ENCODE assay signal across 28 cellular contexts in the genomic region with DNA sequence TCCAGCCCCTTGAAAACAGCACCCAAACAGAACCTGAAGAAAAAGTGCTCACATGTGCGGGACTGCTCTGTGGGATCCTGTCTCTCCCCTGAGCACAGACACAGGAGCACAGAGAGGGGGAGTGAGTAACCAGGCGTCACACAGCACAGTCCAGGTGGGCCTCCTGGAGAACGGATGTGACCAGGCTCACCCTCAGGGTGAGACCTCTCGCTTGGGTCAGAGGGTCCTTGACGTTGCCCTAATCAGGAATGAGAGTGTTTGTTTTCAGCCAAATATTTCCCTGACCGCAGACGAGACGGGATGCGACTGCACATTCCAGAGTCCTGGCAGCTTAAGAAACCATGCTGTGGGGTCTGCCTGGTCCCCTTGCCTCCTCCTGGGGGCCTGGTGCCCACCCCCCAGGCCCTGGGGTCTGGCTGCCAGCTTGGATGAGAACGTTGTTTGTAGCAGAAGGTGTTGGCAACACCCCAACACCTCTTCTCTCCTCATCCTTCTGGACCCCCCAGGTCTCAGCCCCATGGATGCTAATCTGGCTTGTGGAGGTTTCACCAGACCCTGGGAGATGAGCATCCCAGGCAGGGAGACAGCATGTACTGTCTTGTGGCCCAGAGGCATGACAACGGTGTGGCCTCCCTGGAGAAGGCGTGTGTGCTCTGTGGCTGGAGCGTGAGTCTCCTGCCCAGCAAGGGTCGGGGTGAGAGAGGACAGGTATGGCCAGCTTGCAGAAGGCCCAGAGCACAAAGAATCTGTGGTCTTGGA. TPM values are rescaled to one million over a fixed set of nuclear protein-coding genes. Genes with fewer than 3 reads are reported as not detected.
DNase-seq lines count a peak whose midpoint lies in the region; ATAC-seq, FAIRE-seq and TF ChIP-seq lines count a peak whose summit lies in the region.
"Had no signal": no experiment of that assay in that cellular context is flagged by ENCODE, and none has a peak within 500 bp of the region (broad histone marks: within the 10 kb centered on the region; RNA-seq: fewer than 3 reads in every experiment).

No MANE protein-coding gene starts in this region.

- H3K4me1 ChIP-seq in K562 (replicated peaks in 1 of 2; ENCODE audit: control insufficient read depth in 2 of 2, insufficient read depth in 2 of 2, low read length in 2 of 2) (peaks cover 0 to 5% of the 10 kb centered on the region in 2 experiments; a peak in 2 of 5 replicates), neural progenitor cell (peaks cover 5% of the 10 kb centered on the region), small intestine (ENCODE audit: control insufficient read depth in 2 of 2, insufficient read depth in 1 of 2, low read depth in 1 of 2, low read length in 1 of 2) (peaks cover 4 to 12% of the 10 kb centered on the region in 2 donors)
- H3K4me1 ChIP-seq: parathyroid adenoma had no signal

- H3K9ac ChIP-seq in K562 (ENCODE audit: insufficient read depth in 1 of 2, low read depth in 2 of 2, low read length in 2 of 2) (peak overlapping the region in 1 of 2 experiments; percentile 34; a peak in 2 of 4 replicates), neural progenitor cell (no peak overlapping the region)
- H3K9ac ChIP-seq: GM23248, parathyroid adenoma had no signal

- peak overlapping the region; percentile 50 for H3K27ac Mint-ChIP-seq in stimulated activated effector memory CD8-positive, alpha-beta T cell treated with anti-CD3 and anti-CD28 coated beads, Interleukin-12 subunit alpha, Interleukin-12 subunit beta, amount 100 ng/mL, for 72 hours
- H3K27ac Mint-ChIP-seq in neural progenitor cell, result no peak overlapping the region
- no peak overlapping the region for H3K27ac Mint-ChIP-seq in T-helper 2 cell treated with Interferon-gamma antibody and Interleukin-4, amounts not matched to agents 5 μg/mL and 100 μg/mL, for 36 hours
- H3K27ac Mint-ChIP-seq: activated naive CD4-positive, alpha-beta T cell treated with anti-CD3 and anti-CD28 coated beads for 36 hours; activated T-cell treated with anti-CD3 and anti-CD28 coated beads, Interleukin-2, amount 50 U/mL, for 24 hours; naive thymus-derived CD8-positive, alpha-beta T cell; T-helper 17 cell; type B pancreatic cell had no signal

- peaks cover 6% of the 10 kb centered on the region for H3K4me1 Mint-ChIP-seq in stimulated activated effector memory CD8-positive, alpha-beta T cell treated with anti-CD3 and anti-CD28 coated beads, Interleukin-12 subunit alpha, Interleukin-12 subunit beta, amount 100 ng/mL, for 72 hours
- peaks cover 22% of the 10 kb centered on the region for H3K4me1 Mint-ChIP-seq in neural progenitor cell
- H3K4me1 Mint-ChIP-seq in T-helper 2 cell treated with Interferon-gamma antibody and Interleukin-4, amounts not matched to agents 5 μg/mL and 100 μg/mL, for 36 hours (ENCODE audit: low read depth), result no peaks in the 10 kb centered on the region
- H3K4me1 Mint-ChIP-seq: central memory CD8-positive, alpha-beta T cell had no signal

- no peak for TF ChIP-seq POLR2A in K562 (conservative IDR thresholded peaks at IDR 0.05)

- 49% methylated on average over 14 of the region's 14 CpGs for WGBS in K562 (ENCODE audit: insufficient coverage, low coverage, missing lambda C conversion rate)
- WGBS in small intestine, 3 donors, result 75 to 88% (median 85%) methylated on average over 14 of the region's 14 CpGs

- BruUV-seq in K562 (replicated peaks; lab: Mats Ljungman, UMichigan), result no TSS peak

- H3F3A ChIP-seq in neural progenitor cell (ENCODE audit: low read depth), result peaks cover 11% of the 10 kb centered on the region

- no peaks in the 10 kb centered on the region for H4K20me1 ChIP-seq in K562 (replicated peaks; ENCODE audit: control insufficient read depth, insufficient read depth, low read length)
- no peaks in the 10 kb centered on the region for H4K20me1 ChIP-seq in neural progenitor cell (ENCODE audit: low read depth)

- H3K36me3 ChIP-seq in K562 (ENCODE audit: control insufficient read depth, insufficient read depth, low read length) (no peaks in the 10 kb centered on the region), neural progenitor cell (no peaks in the 10 kb centered on the region), small intestine (ENCODE audit: control insufficient read depth in 2 of 2, insufficient read depth in 2 of 2, low read length in 2 of 2) (no peaks in the 10 kb centered on the region)
- H3K36me3 ChIP-seq: heart right ventricle, sigmoid colon had no signal

- no peak for TF ChIP-seq RAD21 in K562 (CRISPR knock-in tag; conservative IDR thresholded peaks at IDR 0.05 in 1 of 2, IDR thresholded peaks at IDR 0.05 in 1 of 2)

- H3K27me3 ChIP-seq in K562 (ENCODE audit: control insufficient read depth in 2 of 2, insufficient read depth in 2 of 2, low read length in 2 of 2) (no peaks in the 10 kb centered on the region), neural progenitor cell (no peaks in the 10 kb centered on the region), small intestine (ENCODE audit: control insufficient read depth in 2 of 2, insufficient read depth in 2 of 2, low read length in 2 of 2) (no peaks in the 10 kb centered on the region)
- H3K27me3 ChIP-seq: sigmoid colon had no signal

- FAIRE-seq in K562 (lab: Jason Lieb, UNC), result no peak
- no peak for FAIRE-seq in small intestine (lab: Jason Lieb, UNC)
- FAIRE-seq: RCC 7860 had no signal

- H2AFZ ChIP-seq in K562 (ENCODE audit: low read depth, low read length) (no peak overlapping the region), neural progenitor cell (replicated peaks) (no peak overlapping the region)
- H2AFZ ChIP-seq: GM23248, parathyroid adenoma had no signal

- intact Hi-C loops in K562 (cut with micrococcal nuclease), result no loop called here

- no peak overlapping the region for H3K4me3 Mint-ChIP-seq in stimulated activated effector memory CD8-positive, alpha-beta T cell treated with anti-CD3 and anti-CD28 coated beads, Interleukin-12 subunit alpha, Interleukin-12 subunit beta, amount 100 ng/mL, for 72 hours
- no peak overlapping the region for H3K4me3 Mint-ChIP-seq in neural progenitor cell
- no peak overlapping the region for H3K4me3 Mint-ChIP-seq in T-helper 2 cell treated with Interferon-gamma antibody and Interleukin-4, amounts not matched to agents 5 μg/mL and 100 μg/mL, for 36 hours
- H3K4me3 Mint-ChIP-seq: activated naive CD4-positive, alpha-beta T cell treated with anti-CD3 and anti-CD28 coated beads for 36 hours; activated T-cell treated with anti-CD3 and anti-CD28 coated beads, Interleukin-2, amount 50 U/mL, for 24 hours; central memory CD8-positive, alpha-beta T cell; naive thymus-derived CD8-positive, alpha-beta T cell; T-helper 17 cell; type B pancreatic cell had no signal

- no peaks in the 10 kb centered on the region for H3K79me2 ChIP-seq in K562 (ENCODE audit: control insufficient read depth, insufficient read depth, low read length)
- H3K79me2 ChIP-seq in neural progenitor cell (ENCODE audit: low read depth), result no peaks in the 10 kb centered on the region
- H3K79me2 ChIP-seq: parathyroid adenoma had no signal

- peaks cover 9% of the 10 kb centered on the region for H3K27me3 Mint-ChIP-seq in neural progenitor cell (ENCODE audit: insufficient read depth, low read depth)
- H3K27me3 Mint-ChIP-seq in T-helper 2 cell treated with Interferon-gamma antibody and Interleukin-4, amounts not matched to agents 5 μg/mL and 100 μg/mL, for 36 hours (ENCODE audit: low read depth), result peaks cover 2% of the 10 kb centered on the region
- H3K27me3 Mint-ChIP-seq: activated T-cell treated with anti-CD3 and anti-CD28 coated beads, Interleukin-2, amount 50 U/mL, for 24 hours; central memory CD8-positive, alpha-beta T cell had no signal

- TF ChIP-seq CTCF in K562 (IDR thresholded peaks at IDR 0.05 in 2 of 3, conservative IDR thresholded peaks at IDR 0.05 in 1 of 3; ENCODE audit: insufficient read depth in 2 of 3, low read depth in 1 of 3, low read length in 3 of 3) (no peak), neural progenitor cell (IDR thresholded peaks at IDR 0.05) (no peak)

- no peak overlapping the region for H3K4me3 ChIP-seq in K562
- H3K4me3 ChIP-seq in neural progenitor cell, result no peak overlapping the region
- H3K4me3 ChIP-seq in small intestine (ENCODE audit: low read depth in 1 of 2, low read length in 2 of 2), result no peak overlapping the region
- H3K4me3 ChIP-seq: GM23248, heart right ventricle, sigmoid colon had no signal

- H3K36me3 Mint-ChIP-seq in stimulated activated effector memory CD8-positive, alpha-beta T cell treated with anti-CD3 and anti-CD28 coated beads, Interleukin-12 subunit alpha, Interleukin-12 subunit beta, amount 100 ng/mL, for 72 hours, result no peaks in the 10 kb centered on the region
- no peaks in the 10 kb centered on the region for H3K36me3 Mint-ChIP-seq in neural progenitor cell
- H3K36me3 Mint-ChIP-seq in T-helper 2 cell treated with Interferon-gamma antibody and Interleukin-4, amounts not matched to agents 5 μg/mL and 100 μg/mL, for 36 hours (ENCODE audit: low read depth), result no peaks in the 10 kb centered on the region
- H3K36me3 Mint-ChIP-seq: naive thymus-derived CD8-positive, alpha-beta T cell; type B pancreatic cell had no signal

- no peak for TF ChIP-seq EP300 in K562 (IDR thresholded peaks at IDR 0.05; ENCODE audit: low read length)

- ATAC-seq in K562 (peak; percentile 22; the same call in 1 of the 3 replicates), HG03439 (IDR thresholded peaks at IDR 0.05; ENCODE audit: unreplicated experiment) (no peak)
- no peak for ATAC-seq in stimulated activated effector memory CD8-positive, alpha-beta T cell treated with anti-CD3 and anti-CD28 coated beads, Interleukin-12 subunit alpha, Interleukin-12 subunit beta, amount 100 ng/mL, for 72 hours
- ATAC-seq: heart right ventricle; naive thymus-derived CD8-positive, alpha-beta T cell; T-helper 17 cell had no signal

- H3K27ac ChIP-seq in K562 (ENCODE audit: extremely low read depth, low read depth, low read length) (no peak overlapping the region), neural progenitor cell (no peak overlapping the region), small intestine (ENCODE audit: low read depth in 1 of 2, low read length in 1 of 2) (no peak overlapping the region)
- H3K27ac ChIP-seq: GM23248, heart right ventricle, parathyroid adenoma, sigmoid colon had no signal

- H3K9me3 ChIP-seq in K562 (replicated peaks; ENCODE audit: control insufficient read depth, insufficient read depth, low read depth, low read length) (no peaks in the 10 kb centered on the region), neural progenitor cell (ENCODE audit: low read depth) (no peaks in the 10 kb centered on the region), small intestine (ENCODE audit: control insufficient read depth, low read depth) (no peaks in the 10 kb centered on the region)
- H3K9me3 ChIP-seq: heart right ventricle, sigmoid colon had no signal

- H3K9me3 Mint-ChIP-seq in stimulated activated effector memory CD8-positive, alpha-beta T cell treated with anti-CD3 and anti-CD28 coated beads, Interleukin-12 subunit alpha, Interleukin-12 subunit beta, amount 100 ng/mL, for 72 hours, result no peaks in the 10 kb centered on the region
- peaks cover 2% of the 10 kb centered on the region for H3K9me3 Mint-ChIP-seq in neural progenitor cell
- H3K9me3 Mint-ChIP-seq in T-helper 2 cell treated with Interferon-gamma antibody and Interleukin-4, amounts not matched to agents 5 μg/mL and 100 μg/mL, for 36 hours, result no peaks in the 10 kb centered on the region
- H3K9me3 Mint-ChIP-seq: activated naive CD4-positive, alpha-beta T cell treated with anti-CD3 and anti-CD28 coated beads for 36 hours; activated T-cell treated with anti-CD3 and anti-CD28 coated beads, Interleukin-2, amount 50 U/mL, for 24 hours; central memory CD8-positive, alpha-beta T cell; naive thymus-derived CD8-positive, alpha-beta T cell; type B pancreatic cell had no signal

- DNase-seq in M059J (ENCODE audit: low read depth) (peak; percentile 21), K562 (ENCODE audit: extremely low read depth in 1 of 4, low spot score in 3 of 4) (no peak), iris pigment epithelial cell (ENCODE audit: low read depth) (peak; percentile 69), neural progenitor cell (ENCODE audit: low spot score) (no peak), small intestine (no peak)
- no peak for DNase-seq in stimulated activated effector memory CD8-positive, alpha-beta T cell treated with anti-CD3 and anti-CD28 coated beads, Interleukin-12 subunit alpha, Interleukin-12 subunit beta, amount 100 ng/mL, for 72 hours (ENCODE audit: low spot score in 2 of 2)
- DNase-seq in T-helper 2 cell treated with Interferon-gamma antibody and Interleukin-4, amounts not matched to agents 5 μg/mL and 100 μg/mL, for 36 hours (ENCODE audit: low spot score), result no peak
- DNase-seq: activated CD4-positive, alpha-beta T cell treated with anti-CD3 and anti-CD28 coated beads for 4 hours; activated naive CD4-positive, alpha-beta T cell treated with anti-CD3 and anti-CD28 coated beads for 36 hours; activated T-cell treated with anti-CD3 and anti-CD28 coated beads, Interleukin-2, amount 50 U/mL, for 24 hours; AML-193; amygdala; DMS53; GM23248; heart right ventricle; Karpas-422; MV-4-11; naive thymus-derived CD8-positive, alpha-beta T cell; NCI-H1694; NCI-H524; sigmoid colon; stimulated activated CD8-positive, alpha-beta memory T cell treated with anti-CD3 and anti-CD28 coated beads, Interleukin-4, amount 100 ng/mL, for 48 hours; T-helper 17 cell had no signal

- H3K4me2 ChIP-seq in K562 (ENCODE audit: insufficient read depth, low read length) (no peak overlapping the region), neural progenitor cell (no peak overlapping the region)

- POLR2A ChIA-PET in K562 (lab: Yijun Ruan, JAX), result no interaction called here

- CTCF ChIA-PET in K562 (lab: Yijun Ruan, JAX; ENCODE audit: low intra/inter-chr PET ratio), result no interaction called here

- in situ Hi-C loops in K562 (cut with MboI), result no loop called here

- no peaks in the 10 kb centered on the region for H3K9me1 ChIP-seq in K562 (ENCODE audit: control insufficient read depth, insufficient read depth, low read length)

RNA-seq across cellular contexts. Expression of a gene that starts 42.1 kb away (rescaled TPM):
- 24.6 and 43.3 TPM in 2 replicates for total RNA-seq in M059J (2014; rRNA removed; shearing (Covaris generic))
- total RNA-seq in K562 (2011; cell fraction: chromatin; rRNA removed; ENCODE audit: low replicate concordance), result 361 and 756 TPM in 2 replicates
- 315 and 326 TPM in 2 replicates for total RNA-seq in K562 (2011; cell fraction: nucleolus; rRNA removed)
- 358 and 388 TPM in 2 replicates for total RNA-seq in K562 (2011; cell fraction: nucleoplasm; rRNA removed)
- 106 and 223 TPM in 2 replicates for total RNA-seq in K562 (2014; rRNA removed)
- total RNA-seq in K562 (2014; rRNA removed; fragmentation: Illumina TruSeq; extraction: Trizol), result 79.6 and 90.2 TPM in 2 replicates
- 91.9 and 93.2 TPM in 2 replicates for total RNA-seq in K562 (2015; rRNA removed; fragmentation: Illumina TruSeq; extraction: Trizol)
- total RNA-seq in K562 (2021), result 194 and 203 TPM in 2 replicates
- 71.4 and 100 TPM in 2 replicates for polyA plus RNA-seq in K562 (2011; rRNA removed)
- 56.5 and 73.9 TPM in 2 replicates for polyA plus RNA-seq in K562 (2011; cell fraction: cytosol; rRNA removed)
- 434 and 457 TPM in 2 replicates for polyA plus RNA-seq in K562 (2011; cell fraction: nucleus; rRNA removed)
- polyA plus RNA-seq in K562 (2012), result 52.3 and 64.9 TPM in 2 replicates
- polyA plus RNA-seq in K562 (2014; fragmentation: Illumina TruSeq; extraction: Trizol), result 121 and 139 TPM in 2 replicates
- polyA plus RNA-seq in K562 (2014; fragmentation: Nextera tagmentation; extraction: Ambion mirVana), result 10 to 100 TPM; 12.3 to 14.8 TPM
- 111 and 129 TPM in 2 replicates for polyA plus RNA-seq in K562 (2014; rRNA removed)
- polyA minus RNA-seq in K562 (2011; rRNA and poly(A)+ RNA removed), result 75.5 and 106 TPM in 2 replicates
- polyA minus RNA-seq in K562 (2011; cell fraction: cytosol; rRNA and poly(A)+ RNA removed), result 40.8 and 83.0 TPM in 2 replicates
- polyA minus RNA-seq in K562 (2011; cell fraction: nucleus; rRNA and poly(A)+ RNA removed), result 138 and 192 TPM in 2 replicates
- total RNA-seq in neural progenitor cell (ENCODE audit: low replicate concordance), result 32.9 and 37.2 TPM in 2 replicates
- 10 to 100 TPM in 1 of 3 donors, 1 to 10 TPM in 2; 6.9 to 10.8 (median 8.6) TPM for polyA plus RNA-seq in small intestine

Comparison
In these comparisons a context has a peak if more than half of its experiments do, and no peak if none do; other contexts are left out.
1. DNase-seq: peak in M059J (single experiment) and iris pigment epithelial cell (single experiment); none in K562 (0 of 4), stimulated activated effector memory CD8-positive, alpha-beta T cell treated with anti-CD3 and anti-CD28 coated beads, Interleukin-12 subunit alpha, Interleukin-12 subunit beta, amount 100 ng/mL, for 72 hours (0 of 2), neural progenitor cell (single experiment), T-helper 2 cell treated with Interferon-gamma antibody and Interleukin-4, amounts not matched to agents 5 μg/mL and 100 μg/mL, for 36 hours (single experiment) and small intestine (single experiment).